In genomic region chr4:23062188-23062587, GRCh38 we compare ENCODE assay signal across 8 cellular contexts.
"Had no signal": no experiment of that assay in that cellular context is flagged by ENCODE, and none has a peak within 500 bp of the region (broad histone marks: within the 10 kb centered on the region; RNA-seq: fewer than 3 reads in every experiment).

No MANE protein-coding gene starts in this region.

- H3K27me3 Mint-ChIP-seq: IgD-negative memory B cell had no signal

- H3K4me1 Mint-ChIP-seq: IgD-negative memory B cell had no signal

- H3K4me2 ChIP-seq: KMS-11 had no signal

- DNase-seq: IMR-90, KBM-7, KG1 had no signal

- H3K36me3 Mint-ChIP-seq: IgD-negative memory B cell had no signal

- H3K9ac ChIP-seq: KMS-11 had no signal

- H3K27ac Mint-ChIP-seq: IgD-negative memory B cell had no signal

- H3K4me3 Mint-ChIP-seq: IgD-negative memory B cell had no signal

- H3K27ac ChIP-seq: HL-60, KMS-11 had no signal

- FAIRE-seq: HepG2, HTR-8/SVneo had no signal
